16 cellular contexts compared by ENCODE assay signal in genomic region chr16:86216591-86216990, GRCh38.
A peak's percentile ranks its signal among the peaks of the same experiment; 100 is the strongest.
DNase-seq lines count a peak whose midpoint lies in the region; ATAC-seq and TF ChIP-seq lines count a peak whose summit lies in the region.
"Had no signal": no experiment of that assay in that cellular context is flagged by ENCODE, and none has a peak within 500 bp of the region (broad histone marks: within the 10 kb centered on the region; RNA-seq: fewer than 3 reads in every experiment).

No MANE protein-coding gene starts in this region.

- TF ChIP-seq CTCF in body of pancreas (IDR thresholded peaks at IDR 0.05) (no peak), sigmoid colon (IDR thresholded peaks at IDR 0.05) (no peak)

- peaks cover 54% of the 10 kb centered on the region for H3K4me1 ChIP-seq in body of pancreas
- peaks cover 0 to 9% (median 8%) of the 10 kb centered on the region in 4 donors for H3K4me1 ChIP-seq in sigmoid colon

- H3K9me3 ChIP-seq in body of pancreas (no peaks in the 10 kb centered on the region), sigmoid colon (no peaks in the 10 kb centered on the region)

- ATAC-seq in body of pancreas (no peak), HG02763 (IDR thresholded peaks at IDR 0.05; ENCODE audit: unreplicated experiment) (no peak), GM18861 (IDR thresholded peaks at IDR 0.05; ENCODE audit: unreplicated experiment) (no peak)

- H3K27ac ChIP-seq in body of pancreas (peak overlapping the region; percentile 60 to 78 (median 74)), sigmoid colon (no peak overlapping the region)
- H3K27ac ChIP-seq: BLaER1 had no signal

- H3K27me3 ChIP-seq in body of pancreas: no peaks in the 10 kb centered on the region
- no peaks in the 10 kb centered on the region for H3K27me3 ChIP-seq in sigmoid colon

- no peak for TF ChIP-seq POLR2A in body of pancreas (IDR thresholded peaks at IDR 0.05)
- no peak for TF ChIP-seq POLR2A in sigmoid colon (IDR thresholded peaks at IDR 0.05)

- DNase-seq in activated CD8-positive, alpha-beta memory T cell treated with anti-CD3 and anti-CD28 coated beads, Interleukin-2, amount 50 U/mL, for 48 hours: peak; percentile 39
- no peak for DNase-seq in activated CD8-positive, alpha-beta memory T cell treated with anti-CD3 and anti-CD28 coated beads, Interleukin-2, amount 50 U/mL, for 4 hours
- DNase-seq in body of pancreas (no peak), mesenteric fat pad (ENCODE audit: low spot score) (peak; percentile 62), sigmoid colon (peak; percentile 55), NOMO-1 (lab: John Stamatoyannopoulos, UW; ENCODE audit: unreplicated experiment in 2 of 2) (no peak)
- DNase-seq: 8988T; CD4-positive, alpha-beta memory T cell; DMS153; DMS79; GDM1; GOT3; H9 had no signal

- no peak overlapping the region for H3K4me3 ChIP-seq in body of pancreas
- no peak overlapping the region for H3K4me3 ChIP-seq in sigmoid colon
- H3K4me3 ChIP-seq: BLaER1 had no signal

- WGBS in body of pancreas, 2 donors: 66 to 72% methylated on average over 3 to 9 of the region's 9 CpGs
- WGBS in sigmoid colon, 2 donors: 87 to 91% methylated on average over 9 of the region's 9 CpGs

- TF ChIP-seq EP300 in sigmoid colon (IDR thresholded peaks at IDR 0.05): no peak

- intact Hi-C loops in body of pancreas (cut with DNase I): no loop called here
- intact Hi-C loops in sigmoid colon (cut with DNase I): no loop called here

- H3K36me3 ChIP-seq in body of pancreas (replicated peaks in 1 of 2; ENCODE audit: insufficient read depth in 1 of 2, low read depth in 2 of 2) (no peaks in the 10 kb centered on the region), sigmoid colon (no peaks in the 10 kb centered on the region)
- H3K36me3 ChIP-seq: BLaER1 had no signal

Comparison
In these comparisons a context has a peak if more than half of its experiments do, and no peak if none do; other contexts are left out.
1. DNase-seq: peak in activated CD8-positive, alpha-beta memory T cell treated with anti-CD3 and anti-CD28 coated beads, Interleukin-2, amount 50 U/mL, for 48 hours (single experiment), mesenteric fat pad (single experiment) and sigmoid colon (single experiment); none in activated CD8-positive, alpha-beta memory T cell treated with anti-CD3 and anti-CD28 coated beads, Interleukin-2, amount 50 U/mL, for 4 hours (single experiment), body of pancreas (0 of 4) and NOMO-1 (0 of 2).
2. H3K27ac ChIP-seq: peak in body of pancreas (4 of 4); none in sigmoid colon (0 of 4).